Comparison of ENCODE assay signal across 38 cellular contexts in genomic region chr6:168063431-168063830, GRCh38. TPM values are rescaled to one million over a fixed set of nuclear protein-coding genes. Genes with fewer than 3 reads are reported as not detected.
"Had no signal": no experiment of that assay in that cellular context is flagged by ENCODE, and none has a peak within 500 bp of the region (broad histone marks: within the 10 kb centered on the region; RNA-seq: fewer than 3 reads in every experiment).

No MANE protein-coding gene starts in this region.

- H3K27me3 ChIP-seq: adrenal gland, ascending aorta, body of pancreas, brain microvascular endothelial cell, breast epithelium, cardiac muscle cell had no signal

- ATAC-seq: activated naive CD4-positive, alpha-beta T cell treated with anti-CD3 and anti-CD28 coated beads, Interleukin-2, amount 50 U/mL, for 72 hours; activated naive CD8-positive, alpha-beta T cell treated with anti-CD3 and anti-CD28 coated beads, Interleukin-2, amount 50 U/mL, for 24 hours; activated T-cell treated with anti-CD3 and anti-CD28 coated beads, Interleukin-2, amount 50 U/mL, for 4 hours; activated T-cell treated with anti-CD3 and anti-CD28 coated beads, Interleukin-2, amount 50 U/mL, for 72 hours; activated T-helper 17 cell treated with anti-CD3 and anti-CD28 coated beads, Interleukin-2, amount 50 U/mL, for 72 hours; body of pancreas had no signal

- DNase-seq: activated effector memory CD4-positive, alpha-beta T cell treated with anti-CD3 and anti-CD28 coated beads, Interleukin-2, amount 50 U/mL, for 16 hours; activated effector memory CD4-positive, alpha-beta T cell treated with Interleukin-2 at 50 U/mL for 16 hours; activated gamma-delta T cell; activated gamma-delta T cell treated with Interleukin-2 at 50 U/mL for 16 hours; activated naive CD4-positive, alpha-beta T cell; activated naive CD4-positive, alpha-beta T cell treated with anti-CD3 and anti-CD28 coated beads for 36 hours; activated naive CD4-positive, alpha-beta T cell treated with anti-CD3 and anti-CD28 coated beads, Interleukin-2, amount 10 ng/mL, durations not matched to agents 7 days and 5 days; activated naive CD4-positive, alpha-beta T cell treated with anti-CD3 and anti-CD28 coated beads, Interleukin-2, amount 50 U/mL, for 16 hours; activated naive CD4-positive, alpha-beta T cell treated with Interleukin-2 at 50 U/mL for 16 hours; activated naive CD8-positive, alpha-beta T cell treated with anti-CD3 and anti-CD28 coated beads for 36 hours; activated naive CD8-positive, alpha-beta T cell treated with anti-CD3 and anti-CD28 coated beads, Interleukin-2, amount 10 ng/mL, durations not matched to agents 7 days and 5 days; activated naive CD8-positive, alpha-beta T cell treated with anti-CD3 and anti-CD28 coated beads, Interleukin-2, amount 50 U/mL, for 24 hours; activated T-cell treated with anti-CD3 and anti-CD28 coated beads, Interleukin-2, amount 50 U/mL, for 1 hour; activated T-cell treated with anti-CD3 and anti-CD28 coated beads, Interleukin-2, amount 50 U/mL, for 24 hours; activated T-cell treated with anti-CD3 and anti-CD28 coated beads, Interleukin-2, amount 50 U/mL, for 4 hours; activated T-cell treated with anti-CD3 and anti-CD28 coated beads, Interleukin-2, amount 50 U/mL, for 48 hours; activated T-cell treated with anti-CD3 and anti-CD28 coated beads, Interleukin-2, amount 50 U/mL, for 72 hours; adrenal gland; amniotic stem cell; amygdala; anterior cingulate cortex; aorta; body of pancreas; brain microvascular endothelial cell; caudate nucleus; central memory CD4-positive, alpha-beta T cell; cerebellar nuclear complex had no signal

- H3K4me3 ChIP-seq: adrenal gland, ascending aorta, body of pancreas, breast epithelium, cardiac muscle cell had no signal

- FAIRE-seq: astrocyte, bronchial epithelial cell had no signal

- H3K4me1 ChIP-seq: adrenal gland, ascending aorta, breast epithelium had no signal

- H3K27ac ChIP-seq: adrenal gland, ascending aorta, body of pancreas, brain microvascular endothelial cell, breast epithelium, cardiac muscle cell had no signal

- H3K36me3 ChIP-seq: adrenal gland, ascending aorta, brain microvascular endothelial cell, breast epithelium, cardiac muscle cell had no signal

- H3K9me3 ChIP-seq: adrenal gland, ascending aorta, body of pancreas, breast epithelium had no signal

RNA-seq across cellular contexts. Expression of gene FRMD1, which starts 15.6 kb away (rescaled TPM):
- total RNA-seq: activated naive CD4-positive, alpha-beta T cell treated with anti-CD3 and anti-CD28 coated beads for 36 hours; activated naive CD4-positive, alpha-beta T cell treated with anti-CD3 and anti-CD28 coated beads, Interleukin-2, amount 50 U/mL, for 72 hours; activated naive CD8-positive, alpha-beta T cell treated with anti-CD3 and anti-CD28 coated beads for 36 hours; activated naive CD8-positive, alpha-beta T cell treated with anti-CD3 and anti-CD28 coated beads, Interleukin-2, amount 10 ng/mL, durations not matched to agents 7 days and 5 days; activated T-cell treated with anti-CD3 and anti-CD28 coated beads, Interleukin-2, amount 50 U/mL, for 4 hours; activated T-helper 1 cell treated with anti-CD3 and anti-CD28 coated beads, Interleukin-12 subunit alpha, Interleukin-12 subunit beta, Interleukin-2, Interleukin-4 antibody, amounts not matched to agents 30 ng/mL and 10 ng/mL and 1 ng/mL, durations not matched to agents 14 hours and 24 hours and 36 hours; activated T-helper 17 cell treated with anti-CD3 and anti-CD28 coated beads, Interleukin-2, amount 50 U/mL, for 72 hours; activated T-helper 2 cell treated with anti-CD3 and anti-CD28 coated beads, Interferon-gamma antibody, Interleukin-2, Interleukin-4, amounts not matched to agents 10 μg/mL and 5 μg/mL and 100 μg/mL, durations not matched to agents 14 hours and 24 hours and 36 hours; ascending aorta; astrocyte; body of pancreas; bronchial epithelial cell; cardiac septum; cerebellum had no signal
- polyA plus RNA-seq: cardiac muscle cell had no signal
